9 cellular contexts compared by ENCODE assay signal in the genomic region with DNA sequence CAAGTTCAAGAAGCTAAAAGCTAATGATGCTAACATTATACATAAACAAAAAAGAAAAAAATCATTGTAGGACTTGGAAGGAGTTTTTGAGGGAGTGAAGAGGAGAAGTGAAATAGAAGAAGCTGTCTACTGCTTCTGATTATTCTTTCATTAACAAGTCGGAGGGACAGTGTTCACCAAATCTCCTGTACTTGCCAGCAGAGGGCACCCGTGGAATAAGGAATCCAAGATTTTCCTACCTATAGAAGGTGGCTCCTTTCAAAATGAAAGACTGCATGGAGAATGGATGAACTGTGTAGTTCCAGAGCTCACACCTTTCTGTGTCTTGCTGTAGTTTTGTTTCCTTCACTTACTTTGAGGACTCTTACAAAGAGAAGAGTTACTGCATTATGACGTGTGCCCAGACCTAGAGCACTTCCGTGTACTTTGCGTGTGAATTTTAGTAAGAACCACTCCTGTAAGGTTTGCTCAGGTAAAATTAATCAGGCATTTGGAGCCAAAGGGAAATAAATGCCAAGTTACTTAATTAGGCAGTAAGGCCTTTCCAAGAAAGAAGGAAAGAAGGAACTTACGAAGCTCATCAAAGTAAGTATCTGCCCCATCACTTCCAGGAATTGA.
DNase-seq lines count a peak whose midpoint lies in the region; ATAC-seq and TF ChIP-seq lines count a peak whose summit lies in the region.
"Had no signal": no experiment of that assay in that cellular context is flagged by ENCODE, and none has a peak within 500 bp of the region (broad histone marks: within the 10 kb centered on the region; RNA-seq: fewer than 3 reads in every experiment).

No MANE protein-coding gene starts in this region.

- H3K27ac ChIP-seq in right atrium auricular region, result no peak overlapping the region

- no peak overlapping the region for H3K9ac ChIP-seq in adipocyte (ENCODE audit: low read length)

- DNase-seq in stimulated activated CD4-positive, alpha-beta T cell treated with anti-CD3 and anti-CD28 coated beads, Interleukin-15, amount 100 ng/mL, for 24 hours, result peak; percentile 40
- DNase-seq in stimulated activated CD4-positive, alpha-beta T cell treated with anti-CD3 and anti-CD28 coated beads, Interleukin-4, amount 100 ng/mL, for 1 hour, result no peak
- peak; percentile 22 for DNase-seq in NCI-H2196 treated with DMSO at 0.1 percent for 48 hours (lab: John Stamatoyannopoulos, UW; ENCODE audit: unreplicated experiment)
- DNase-seq in adipocyte (ENCODE audit: low read depth), result peak; percentile 80
- peak; percentile 61 for DNase-seq in right atrium auricular region (ENCODE audit: low spot score)
- peak; percentile 63 for DNase-seq in retina
- no peak for DNase-seq in GM19238 (ENCODE audit: insufficient read length, low spot score)

- H3K4me3 ChIP-seq in adipocyte (ENCODE audit: low read length) (no peak overlapping the region), right atrium auricular region (no peak overlapping the region)

- ATAC-seq in HG02938 (IDR thresholded peaks at IDR 0.05; ENCODE audit: unreplicated experiment), result peak; percentile 48
- ATAC-seq: naive thymus-derived CD4-positive, alpha-beta T cell had no signal

- no peaks in the 10 kb centered on the region for H3K4me1 ChIP-seq in adipocyte (ENCODE audit: control insufficient read depth, insufficient read depth, low read length)
- no peaks in the 10 kb centered on the region for H3K4me1 ChIP-seq in right atrium auricular region

- H3K27me3 ChIP-seq in adipocyte (replicated peaks; ENCODE audit: control insufficient read depth, insufficient read depth, low read length) (no peaks in the 10 kb centered on the region), right atrium auricular region (no peaks in the 10 kb centered on the region)

- H3K9me3 ChIP-seq in adipocyte (ENCODE audit: control insufficient read depth, low read length) (no peaks in the 10 kb centered on the region), right atrium auricular region (no peaks in the 10 kb centered on the region)

- TF ChIP-seq CTCF in right atrium auricular region (IDR thresholded peaks at IDR 0.05), result peak; percentile 23 to 70

- H3K36me3 ChIP-seq in adipocyte (ENCODE audit: control insufficient read depth, insufficient read depth, low read length, severe bottlenecking), result no peaks in the 10 kb centered on the region
- no peaks in the 10 kb centered on the region for H3K36me3 ChIP-seq in right atrium auricular region

Comparison
In these comparisons a context has a peak if more than half of its experiments do, and no peak if none do; other contexts are left out.
1. DNase-seq: peak in stimulated activated CD4-positive, alpha-beta T cell treated with anti-CD3 and anti-CD28 coated beads, Interleukin-15, amount 100 ng/mL, for 24 hours (single experiment), NCI-H2196 treated with DMSO at 0.1 percent for 48 hours (single experiment), adipocyte (single experiment), right atrium auricular region (single experiment) and retina (single experiment); none in stimulated activated CD4-positive, alpha-beta T cell treated with anti-CD3 and anti-CD28 coated beads, Interleukin-4, amount 100 ng/mL, for 1 hour (single experiment) and GM19238 (single experiment).